9 cellular contexts compared by ENCODE assay signal in genomic region chr10:69801094-69801433, GRCh38. TPM values are rescaled to one million over a fixed set of nuclear protein-coding genes. Genes with fewer than 3 reads are reported as not detected.
A peak's percentile ranks its signal among the peaks of the same experiment; 100 is the strongest.
DNase-seq lines count a peak whose midpoint lies in the region; ATAC-seq and TF ChIP-seq lines count a peak whose summit lies in the region.
"Had no signal": no experiment of that assay in that cellular context is flagged by ENCODE, and none has a peak within 500 bp of the region (broad histone marks: within the 10 kb centered on the region; RNA-seq: fewer than 3 reads in every experiment).

No MANE protein-coding gene starts in this region.

- H3K79me2 ChIP-seq in HCT116 (ENCODE audit: insufficient read depth, low read length) (no peaks in the 10 kb centered on the region), SK-N-SH (ENCODE audit: insufficient read depth) (peaks cover 29% of the 10 kb centered on the region; the same call in 1 of the 2 replicates)

- 6% methylated on average over 8 of the region's 8 CpGs for WGBS in SK-N-SH (ENCODE audit: low lambda C conversion rate)
- WGBS in right lobe of liver (ENCODE audit: insufficient coverage, low coverage, low lambda C conversion rate, missing lambda C conversion rate): 0% methylated on average over 3 of the region's 8 CpGs
- WGBS in gastroesophageal sphincter (ENCODE audit: low coverage in 1 of 2), 2 donors: 50 to 61% methylated on average over 2 to 3 of the region's 8 CpGs

- DNase-seq in HCT116 (ENCODE audit: low read depth, low spot score) (peak; percentile 60), SK-N-SH (peak; percentile 73), cerebellum (ENCODE audit: low spot score) (peak; percentile 25), right lobe of liver (peak in 1 of 3 donors; percentile 42)
- peak; percentile 56 for DNase-seq in stimulated activated naive CD8-positive, alpha-beta T cell treated with anti-CD3 and anti-CD28 coated beads, Interleukin-15, Interleukin-2, amounts not matched to agents 100 U/mL and 50 U/mL, for 24 hours

- RAD21 ChIA-PET in HCT116 (lab: Charles Lee; ENCODE audit: low non-redundant PET in 1 of 2, low total read pairs in 2 of 2, uncharacterized antibody in 2 of 2, unreplicated experiment in 2 of 2): interaction anchor here in 1 of 2 experiments (0.5 to 0.8 kb wide), 2 partner anchors 156 to 374 kb away, joined by 3 to 5 read pairs; no protein-coding TSS in a partner anchor

- TF ChIP-seq EP300 in SK-N-SH (IDR thresholded peaks at IDR 0.05; ENCODE audit: borderline replicate concordance in 1 of 2, low read depth in 1 of 2, low read length in 1 of 2) (no peak), gastroesophageal sphincter (IDR thresholded peaks at IDR 0.05) (no peak)

- no TSS peak for BruUV-seq in HCT116 (replicated peaks; lab: Mats Ljungman, UMichigan)

- peaks cover 3% of the 10 kb centered on the region for H3F3A ChIP-seq in SK-N-SH (replicated peaks; ENCODE audit: insufficient read depth)

- H2AFZ ChIP-seq in HCT116 (ENCODE audit: low read depth, low read length, poor library complexity, severe bottlenecking): peak overlapping the region; percentile 77
- H2AFZ ChIP-seq in SK-N-SH (ENCODE audit: low read depth): peak overlapping the region; percentile 85; the same call in 1 of the 2 replicates

- H3K4me3 ChIP-seq in BLaER1: peak overlapping the region; percentile 72
- peak overlapping the region; percentile 69 to 75 for H3K4me3 ChIP-seq in HCT116 (replicated peaks in 1 of 2; ENCODE audit: low read depth in 1 of 2, low read length in 2 of 2)
- H3K4me3 ChIP-seq in SK-N-SH (ENCODE audit: low read depth in 2 of 2, low read length in 1 of 2): peak overlapping the region; percentile 59 to 84
- no peak overlapping the region for H3K4me3 ChIP-seq in right lobe of liver
- peak overlapping the region in 1 of 2 donors; percentile 58 for H3K4me3 ChIP-seq in gastroesophageal sphincter

- H3K9me3 ChIP-seq in BLaER1: peaks cover 5% of the 10 kb centered on the region; the same call in 1 of the 2 replicates
- no peaks in the 10 kb centered on the region for H3K9me3 ChIP-seq in HCT116 (ENCODE audit: control insufficient read depth in 1 of 2, insufficient read depth in 1 of 2, low read depth in 1 of 2, low read length in 2 of 2)
- no peaks in the 10 kb centered on the region for H3K9me3 ChIP-seq in SK-N-SH
- H3K9me3 ChIP-seq in right lobe of liver: no peaks in the 10 kb centered on the region
- H3K9me3 ChIP-seq in gastroesophageal sphincter: peaks cover 0 to 3% (median 0%) of the 10 kb centered on the region in 3 donors

- H3K27ac ChIP-seq in BLaER1: no peak overlapping the region
- H3K27ac ChIP-seq in HCT116 (ENCODE audit: low read depth, low read length): peak overlapping the region; percentile 10; the same call in 1 of the 2 replicates
- no peak overlapping the region for H3K27ac ChIP-seq in SK-N-SH (ENCODE audit: low read depth in 2 of 2, low read length in 1 of 2)
- H3K27ac ChIP-seq in right lobe of liver: no peak overlapping the region
- peak overlapping the region in 1 of 4 donors; percentile 56 for H3K27ac ChIP-seq in gastroesophageal sphincter

- TF ChIP-seq RAD21 in HCT116 (IDR thresholded peaks at IDR 0.05; ENCODE audit: low read depth) (peak; percentile 42; the same call in 1 of the 2 replicates), SK-N-SH (IDR thresholded peaks at IDR 0.05; ENCODE audit: low read length) (peak; percentile 45)

- H3K4me2 ChIP-seq in BLaER1 (peak overlapping the region; percentile 99), HCT116 (ENCODE audit: low read length) (peak overlapping the region; percentile 97), SK-N-SH (peak overlapping the region; percentile 90)

- H3K9ac ChIP-seq in BLaER1 (no peak overlapping the region), HCT116 (ENCODE audit: low read length) (peak overlapping the region; percentile 60), SK-N-SH (0 out of 2 replicates have a peak overlapping the region, but pooled peaks have one; percentile 67)

- CTCF ChIA-PET in HCT116 (lab: Charles Lee) (interaction anchor here (0.6 to 2.7 kb wide), 22 partner anchors 9 to 286 kb away, joined by 3 to 54 read pairs (median 4); no protein-coding TSS in a partner anchor), SK-N-SH (lab: Yijun Ruan, JAX) (interaction anchor here (0.6 to 15.4 kb wide), 34 partner anchors 11 to 394 kb away, joined by 3 to 160 read pairs (median 5); no protein-coding TSS in a partner anchor)

- H3K4me1 ChIP-seq in BLaER1 (peaks cover 26% of the 10 kb centered on the region), HCT116 (ENCODE audit: control insufficient read depth in 1 of 2, insufficient read depth in 2 of 2, low read length in 2 of 2) (peaks cover 7 to 41% of the 10 kb centered on the region in 2 experiments; a peak in 3 of 4 replicates), SK-N-SH (ENCODE audit: control insufficient read depth in 1 of 2, insufficient read depth in 2 of 2, low read depth in 1 of 2, low read length in 1 of 2) (peaks cover 0 to 16% of the 10 kb centered on the region in 2 experiments; a peak in 2 of 4 replicates), right lobe of liver (peaks cover 0 to 17% (median 0%) of the 10 kb centered on the region in 4 donors), gastroesophageal sphincter (peaks cover 0 to 26% (median 18%) of the 10 kb centered on the region in 3 donors)

- intact Hi-C loops in HCT116 (cut with micrococcal nuclease) (loop anchor here (1.0 to 5.0 kb wide), 3 partner anchors 104 to 157 kb away; no protein-coding TSS in a partner anchor), right lobe of liver (cut with DNase I) (loop anchor here in 1 of 2 donors (10.0 kb wide), 1 partner anchor 114 kb away; no protein-coding TSS in a partner anchor)

- TF ChIP-seq CTCF in HCT116 (IDR thresholded peaks at IDR 0.05 in 2 of 3, conservative IDR thresholded peaks at IDR 0.05 in 1 of 3; ENCODE audit: borderline replicate concordance in 1 of 3, insufficient read depth in 1 of 3, low read depth in 2 of 3, low read length in 2 of 3) (peak; percentile 75 to 79 (median 78)), SK-N-SH (IDR thresholded peaks at IDR 0.05) (peak; percentile 72), right lobe of liver (IDR thresholded peaks at IDR 0.05) (peak in 3 of 4 donors; percentile 33 to 50 (median 44)), gastroesophageal sphincter (IDR thresholded peaks at IDR 0.05) (peak in 2 of 4 experiments; percentile 38 to 50)

- H3K27me3 ChIP-seq in BLaER1: peaks cover 52% of the 10 kb centered on the region
- H3K27me3 ChIP-seq in HCT116 (ENCODE audit: insufficient read depth, low read length): no peaks in the 10 kb centered on the region
- 0 out of 2 replicates have a peak, but pooled peaks cover 7% of the 10 kb centered on the region for H3K27me3 ChIP-seq in SK-N-SH (ENCODE audit: insufficient read depth)
- H3K27me3 ChIP-seq in right lobe of liver: peaks cover 0 to 14% of the 10 kb centered on the region in 2 donors
- peaks cover 26% of the 10 kb centered on the region for H3K27me3 ChIP-seq in gastroesophageal sphincter

- peak; percentile 71 for ATAC-seq in HCT116
- ATAC-seq in right lobe of liver: peak; percentile 47 to 63 (median 56)
- peak; percentile 47 for ATAC-seq in stimulated activated naive CD8-positive, alpha-beta T cell treated with anti-CD3 and anti-CD28 coated beads, Interleukin-15, Interleukin-2, amounts not matched to agents 100 U/mL and 50 U/mL, for 24 hours
- ATAC-seq in gastroesophageal sphincter: no peak
- ATAC-seq in HG03196 (IDR thresholded peaks at IDR 0.05; ENCODE audit: unreplicated experiment): no peak

- POLR2A ChIA-PET in HCT116 (lab: Charles Lee): interaction anchor here (0.7 kb wide), 1 partner anchor 47 kb away, joined by 7 read pairs; no protein-coding TSS in a partner anchor
- POLR2A ChIA-PET in SK-N-SH (lab: Yijun Ruan, JAX): no interaction called here

- peaks cover 34% of the 10 kb centered on the region for H4K20me1 ChIP-seq in BLaER1
- no peaks in the 10 kb centered on the region for H4K20me1 ChIP-seq in HCT116 (ENCODE audit: insufficient read depth)
- no peaks in the 10 kb centered on the region for H4K20me1 ChIP-seq in SK-N-SH (ENCODE audit: insufficient read depth)

- H3K36me3 ChIP-seq in BLaER1 (no peaks in the 10 kb centered on the region), HCT116 (ENCODE audit: control insufficient read depth in 1 of 2, insufficient read depth in 2 of 2, low read length in 2 of 2) (no peaks in the 10 kb centered on the region), SK-N-SH (replicated peaks in 1 of 2; ENCODE audit: control insufficient read depth in 1 of 2, insufficient read depth in 2 of 2, low read length in 1 of 2) (no peaks in the 10 kb centered on the region), right lobe of liver (no peaks in the 10 kb centered on the region), gastroesophageal sphincter (no peaks in the 10 kb centered on the region)

- TF ChIP-seq POLR2A in HCT116 (IDR thresholded peaks at IDR 0.05; ENCODE audit: borderline replicate concordance, extremely low read depth, insufficient read depth, insufficient read length) (no peak), right lobe of liver (IDR thresholded peaks at IDR 0.05) (no peak), gastroesophageal sphincter (IDR thresholded peaks at IDR 0.05) (no peak)

- H3K9me2 ChIP-seq in HCT116 (ENCODE audit: insufficient read depth): no peaks in the 10 kb centered on the region
- no peaks in the 10 kb centered on the region for H3K9me2 ChIP-seq in SK-N-SH

TF ChIP-seq in HCT116, 20 proteins besides CTCF, POLR2A, EP300 and RAD21 (continues in another document):
- no peak for TF ChIP-seq EZH2phosphoT487 (IDR thresholded peaks at IDR 0.05; ENCODE audit: borderline replicate concordance)
- no peak for TF ChIP-seq EGR1 (IDR thresholded peaks at IDR 0.05; ENCODE audit: low read depth)
- TF ChIP-seq ATF3 (IDR thresholded peaks at IDR 0.05): no peak
- TF ChIP-seq CEBPB (IDR thresholded peaks at IDR 0.05; ENCODE audit: low read depth): no peak

TF ChIP-seq in SK-N-SH, 30 proteins besides CTCF, POLR2A, EP300 and RAD21 (continues in another document):
- no peak for TF ChIP-seq NRF1 (IDR thresholded peaks at IDR 0.05; ENCODE audit: low read depth, low read length)
- TF ChIP-seq TEAD4 (IDR thresholded peaks at IDR 0.05; ENCODE audit: borderline replicate concordance, insufficient read depth): no peak
- TF ChIP-seq USF2 (IDR thresholded peaks at IDR 0.05; ENCODE audit: borderline replicate concordance, low read depth, low read length): no peak
- peak; percentile 31; the same call in 1 of the 2 replicates for TF ChIP-seq NFIC (IDR thresholded peaks at IDR 0.05; ENCODE audit: borderline replicate concordance)
- peak; percentile 40 for TF ChIP-seq SMC3 (IDR thresholded peaks at IDR 0.05; ENCODE audit: low read depth, low read length)

RNA-seq across cellular contexts. Expression of gene COL13A1, which starts 0.6 kb away (rescaled TPM):
- 5.9 TPM for total RNA-seq in HCT116 (2021; ENCODE audit: unreplicated experiment)
- polyA plus RNA-seq in HCT116 (2012): 9.4 and 10.1 TPM in 2 replicates
- polyA plus RNA-seq in SK-N-SH (2012; rRNA removed): 21.0 and 26.7 TPM in 2 replicates
- polyA plus RNA-seq in SK-N-SH (2012; cell fraction: cytosol; rRNA removed): 17.1 and 23.2 TPM in 2 replicates
- polyA plus RNA-seq in SK-N-SH (2012; cell fraction: nucleus; rRNA removed): 37.4 and 37.6 TPM in 2 replicates
- total RNA-seq in cerebellum: 8.3 TPM
- total RNA-seq in right lobe of liver: under 1 TPM in 4 of 6 experiments, not detected in 2; 0.18 to 0.44 (median 0.30) TPM
- total RNA-seq in gastroesophageal sphincter: 1 to 10 TPM; 1.2 to 6.8 (median 3.9) TPM
- polyA plus RNA-seq: IgD-negative memory B cell had no signal

Comparison
In these comparisons a context has a peak if more than half of its experiments do, and no peak if none do; other contexts are left out.
1. H3K4me3 ChIP-seq: peak in BLaER1 (single experiment), HCT116 (2 of 2) and SK-N-SH (2 of 2); none in right lobe of liver (0 of 3).
2. ATAC-seq: peak in HCT116 (single experiment), right lobe of liver (4 of 4) and stimulated activated naive CD8-positive, alpha-beta T cell treated with anti-CD3 and anti-CD28 coated beads, Interleukin-15, Interleukin-2, amounts not matched to agents 100 U/mL and 50 U/mL, for 24 hours (single experiment); none in gastroesophageal sphincter (single experiment) and HG03196 (single experiment).
3. Peak in every context shown above with its lines, with median percentiles within 50 percentile points of each other: H3K4me2 ChIP-seq.